Comparison of ENCODE assay signal across 8 cellular contexts in the genomic region with DNA sequence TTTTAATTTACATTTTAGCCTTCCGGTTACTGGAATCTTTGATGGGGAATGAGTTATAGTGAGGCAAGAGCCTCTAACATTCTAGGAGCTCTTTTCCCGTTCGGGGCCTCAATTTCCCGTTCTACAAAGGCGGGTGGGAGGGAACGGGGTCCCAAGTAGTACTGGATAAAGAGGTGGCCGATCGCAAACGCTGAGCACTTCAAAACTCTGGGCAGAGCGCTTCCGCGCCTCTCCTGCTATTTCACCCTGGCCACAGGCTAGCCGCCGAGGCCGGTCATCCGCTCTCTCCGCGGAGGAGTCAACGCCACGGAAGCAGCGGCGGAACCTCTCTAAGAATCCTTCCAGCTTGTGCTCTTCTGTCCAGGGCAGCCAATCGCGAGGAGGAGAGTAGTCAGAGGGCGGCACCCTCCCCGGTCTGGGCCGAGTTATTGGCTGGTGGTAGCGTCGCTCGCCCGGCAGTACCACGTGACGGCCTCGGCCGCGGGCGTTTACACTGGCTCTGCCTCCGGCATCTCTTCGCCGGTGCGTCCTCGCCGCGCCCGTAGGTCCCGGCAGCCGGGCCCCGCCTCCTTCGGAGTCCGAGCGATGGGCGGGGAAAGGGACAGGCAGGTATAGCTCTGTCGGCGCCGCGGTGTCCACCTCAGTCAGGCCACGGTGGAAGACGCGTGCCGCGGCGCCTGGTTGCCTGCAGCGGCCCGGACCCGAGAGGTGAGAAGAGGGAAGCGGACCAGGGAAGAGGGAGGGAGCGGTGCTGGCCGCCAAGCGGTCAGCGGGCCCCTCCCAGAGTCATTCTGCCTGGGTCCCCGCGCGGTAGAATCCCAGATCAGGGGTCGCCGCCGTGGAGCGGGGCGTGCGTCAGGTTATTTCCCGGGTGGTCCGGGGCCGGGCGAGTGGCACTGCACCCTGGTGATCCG. TPM values are rescaled to one million over a fixed set of nuclear protein-coding genes. Genes with fewer than 3 reads are reported as not detected.
A peak's percentile ranks its signal among the peaks of the same experiment; 100 is the strongest.
DNase-seq lines count a peak whose midpoint lies in the region; ATAC-seq and TF ChIP-seq lines count a peak whose summit lies in the region.

Gene SLC26A2, plus strand, starts transcription at position 487 of the 914 bp plus-strand sequence. CDS start 16,895 bp downstream, outside the sequence.

- peak within 1 kb of the TSS; percentile 81 for H2AFZ ChIP-seq in PC-3 (ENCODE audit: low read length)

- no TSS peak for BruUV-seq in PC-3 (replicated peaks; lab: Mats Ljungman, UMichigan)

- peak within 1 kb of the TSS; percentile 56 for H3K27ac ChIP-seq in PC-3 (ENCODE audit: low read length)

- peaks cover 13% of the 10 kb centered on the region for H3K36me3 Mint-ChIP-seq in activated T-cell treated with anti-CD3 and anti-CD28 coated beads, Interleukin-2, amount 50 U/mL, for 24 hours (ENCODE audit: low read depth)

- peak; percentile 97 for TF ChIP-seq POLR2A in erythroblast (IDR thresholded peaks at IDR 0.05; ENCODE audit: low read length)

- no peaks in the 10 kb centered on the region for H3F3A ChIP-seq in PC-3 (ENCODE audit: low read length, unreplicated experiment)

- TF ChIP-seq EP300 in Ishikawa (IDR thresholded peaks at IDR 0.05; ENCODE audit: borderline replicate concordance), result peak; percentile 28; the same call in 1 of the 2 replicates

- no peaks in the 10 kb centered on the region for H3K27me3 ChIP-seq in PC-3 (ENCODE audit: low read length)
- no peaks in the 10 kb centered on the region for H3K27me3 ChIP-seq in mucosa of stomach (ENCODE audit: control insufficient read depth, insufficient read depth, low read length)

- peak within 1 kb of the TSS; percentile 90 for H3K4me3 Mint-ChIP-seq in activated T-cell treated with anti-CD3 and anti-CD28 coated beads, Interleukin-2, amount 50 U/mL, for 24 hours

- H3K36me3 ChIP-seq in PC-3 (ENCODE audit: low read depth, low read length) (no peaks in the 10 kb centered on the region), mucosa of stomach (ENCODE audit: control insufficient read depth, insufficient read depth, low read length) (no peaks in the 10 kb centered on the region)

- intact Hi-C loops in PC-3 (cut with micrococcal nuclease), result loop anchor here (1.0 kb wide), 1 partner anchor 21 kb away; no protein-coding TSS in a partner anchor

- no peaks in the 10 kb centered on the region for H3K9me2 ChIP-seq in PC-3 (replicated peaks; ENCODE audit: low read length)

- H3K9me3 Mint-ChIP-seq in activated T-cell treated with anti-CD3 and anti-CD28 coated beads, Interleukin-2, amount 50 U/mL, for 24 hours, result no peaks in the 10 kb centered on the region

- H3K79me2 ChIP-seq in PC-3 (ENCODE audit: low read length), result peaks cover 6% of the 10 kb centered on the region; the same call in 1 of the 2 replicates

- no peaks in the 10 kb centered on the region for H3K27me3 Mint-ChIP-seq in activated T-cell treated with anti-CD3 and anti-CD28 coated beads, Interleukin-2, amount 50 U/mL, for 24 hours

- H4K20me1 ChIP-seq in PC-3 (ENCODE audit: low read length), result no peaks in the 10 kb centered on the region

- H3K9me3 ChIP-seq in PC-3 (ENCODE audit: low read length) (no peaks in the 10 kb centered on the region), mucosa of stomach (ENCODE audit: control insufficient read depth, low read length) (no peaks in the 10 kb centered on the region)

- H3K4me1 ChIP-seq in PC-3 (ENCODE audit: insufficient read depth, low read length) (peaks cover 31% of the 10 kb centered on the region), mucosa of stomach (ENCODE audit: control insufficient read depth, insufficient read depth, low read length) (peaks cover 14% of the 10 kb centered on the region)

- TF ChIP-seq CTCF in PC-3 (conservative IDR thresholded peaks at IDR 0.05; ENCODE audit: low read depth, low read length), result no peak

- peak within 1 kb of the TSS; percentile 100 for H3K27ac Mint-ChIP-seq in activated T-cell treated with anti-CD3 and anti-CD28 coated beads, Interleukin-2, amount 50 U/mL, for 24 hours

- H3K4me2 ChIP-seq in PC-3 (ENCODE audit: low read length), result peak within 1 kb of the TSS; percentile 92

- peak within 1 kb of the TSS; percentile 78 for H3K4me3 ChIP-seq in PC-3 (ENCODE audit: low read length)
- H3K4me3 ChIP-seq in mucosa of stomach (ENCODE audit: low read length), result peak within 1 kb of the TSS; percentile 69

- DNase-seq in DMS153 (lab: John Stamatoyannopoulos, UW) (peak; percentile 90), PC-3 (peak; percentile 99), erythroblast (lab: John Stamatoyannopoulos, UW) (peak; percentile 98)
- DNase-seq in activated T-cell treated with anti-CD3 and anti-CD28 coated beads, Interleukin-2, amount 50 U/mL, for 24 hours, result peak; percentile 93
- DNase-seq in stimulated activated CD8-positive, alpha-beta memory T cell treated with anti-CD3 and anti-CD28 coated beads, Interleukin-7, amount 100 ng/mL, for 1 hour (ENCODE audit: low read depth in 2 of 2), result peak; percentile 83 to 86

- H3K4me1 Mint-ChIP-seq in activated T-cell treated with anti-CD3 and anti-CD28 coated beads, Interleukin-2, amount 50 U/mL, for 24 hours (ENCODE audit: low read depth), result peaks cover 36% of the 10 kb centered on the region

- H3K9ac ChIP-seq in PC-3 (ENCODE audit: low read length) (peak within 1 kb of the TSS; percentile 68), mucosa of stomach (ENCODE audit: low read length) (peak within 1 kb of the TSS; percentile 83)

- no peak for TF ChIP-seq RAD21 in Ishikawa (IDR thresholded peaks at IDR 0.05; ENCODE audit: low read depth)

- CTCF ChIA-PET in PC-3 (lab: Charles Lee), result interaction anchor here (0.6 to 4.6 kb wide), 9 partner anchors 15 to 127 kb away, joined by 3 to 36 read pairs (median 7); no protein-coding TSS in a partner anchor

- POLR2A ChIA-PET in PC-3 (lab: Charles Lee; ENCODE audit: unreplicated experiment), result interaction anchor here (0.5 to 1.1 kb wide), 4 partner anchors 33 to 109 kb away, joined by 3 to 7 read pairs (median 4); no protein-coding TSS in a partner anchor

- peak; percentile 97 for ATAC-seq in GM21576 (IDR thresholded peaks at IDR 0.05; ENCODE audit: unreplicated experiment)
- peak; percentile 95 for ATAC-seq in PC-3

TF ChIP-seq in Ishikawa, 13 proteins besides CTCF, POLR2A, EP300 and RAD21:
- TF ChIP-seq CREB1 (IDR thresholded peaks at IDR 0.05; ENCODE audit: low read depth) (no peak), CEBPB (IDR thresholded peaks at IDR 0.05) (no peak), TAF1 (IDR thresholded peaks at IDR 0.05; ENCODE audit: low read depth) (peak; percentile 71; the same call in 1 of the 2 replicates), FOXM1 (IDR thresholded peaks at IDR 0.05; ENCODE audit: borderline replicate concordance, low read depth) (no peak), ZBTB7A (IDR thresholded peaks at IDR 0.05; ENCODE audit: low read depth) (0 out of 2 replicates have a peak, but pooled peaks have one; percentile 35), YY1 (IDR thresholded peaks at IDR 0.05; ENCODE audit: low read depth) (no peak), EGR1 (IDR thresholded peaks at IDR 0.05) (no peak), REST (IDR thresholded peaks at IDR 0.05; ENCODE audit: low read depth) (no peak), TCF12 (IDR thresholded peaks at IDR 0.05; ENCODE audit: low read depth) (peak; percentile 23; the same call in 1 of the 2 replicates), NFIC (IDR thresholded peaks at IDR 0.05) (peak; percentile 13; the same call in 1 of the 2 replicates), USF1 (IDR thresholded peaks at IDR 0.05) (peak; percentile 99), TEAD4 (IDR thresholded peaks at IDR 0.05) (no peak; the same call in 1 of the 2 replicates)
- TF ChIP-seq, protein P1, sequence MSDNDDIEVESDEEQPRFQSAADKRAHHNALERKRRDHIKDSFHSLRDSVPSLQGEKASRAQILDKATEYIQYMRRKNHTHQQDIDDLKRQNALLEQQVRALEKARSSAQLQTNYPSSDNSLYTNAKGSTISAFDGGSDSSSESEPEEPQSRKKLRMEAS (IDR thresholded peaks at IDR 0.05), result peak; percentile 94

RNA-seq across cellular contexts. Expression of gene SLC26A2, which starts in this region (rescaled TPM):
- 10.8 and 13.1 TPM in 2 replicates for total RNA-seq in PC-3 (2014; rRNA removed)

Comparison
In these comparisons a context has a peak if more than half of its experiments do, and no peak if none do; other contexts are left out.
1. Peak in every context shown above with its lines: DNase-seq, ATAC-seq, H3K4me3 ChIP-seq and H3K27ac ChIP-seq.